Comparison of ENCODE assay signal across 1 cellular context in genomic region chr7:139798892-139799291, GRCh38.
TF ChIP-seq lines count a peak whose summit lies in the region.

No MANE protein-coding gene starts in this region.

TF ChIP-seq in IMR-90, 13 proteins besides CTCF, POLR2A, EP300 and RAD21:
- TF ChIP-seq RFX5 (IDR thresholded peaks at IDR 0.05; ENCODE audit: low read depth, low read length): no peak
- no peak for TF ChIP-seq NFE2L2 (IDR thresholded peaks at IDR 0.05; ENCODE audit: low read depth, low read length)
TF ChIP-seq in IMR-90: peak in this region for 0.
